Comparison of ENCODE assay signal across 18 cellular contexts in the genomic region with DNA sequence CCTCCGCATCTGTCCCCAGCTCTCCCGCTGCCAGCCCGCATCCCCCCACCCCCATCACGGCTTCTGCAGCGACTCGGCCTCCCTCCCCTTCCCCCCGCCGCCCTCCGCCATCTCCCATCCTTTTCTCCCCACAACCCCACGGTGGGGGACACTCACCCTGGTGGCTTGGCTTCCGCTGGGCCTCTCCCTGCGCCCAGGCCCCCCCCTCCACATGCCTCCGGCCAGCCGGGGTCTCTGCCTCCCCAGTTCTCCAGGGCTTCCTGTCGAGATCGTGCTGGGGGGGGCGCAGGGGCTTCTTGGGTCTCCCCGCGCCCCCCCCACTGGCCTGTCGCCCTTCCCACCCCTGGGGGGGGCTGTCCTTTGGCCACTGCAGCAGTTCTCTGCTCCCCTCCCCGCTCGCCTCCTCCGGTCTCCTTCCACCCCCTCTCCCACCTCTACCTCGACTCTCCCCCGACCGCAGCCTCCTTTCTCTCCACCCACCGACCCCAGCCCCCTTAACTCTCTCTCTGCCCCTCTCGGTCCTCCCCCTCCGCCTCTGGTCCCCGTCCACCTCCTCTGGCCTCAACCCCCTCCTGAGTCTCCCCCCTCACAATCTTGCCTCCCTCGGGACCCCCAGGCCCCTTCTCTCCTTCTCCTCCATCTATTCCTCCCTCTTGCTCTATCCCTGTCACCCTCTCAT. TPM values are rescaled to one million over a fixed set of nuclear protein-coding genes. Genes with fewer than 3 reads are reported as not detected.
DNase-seq lines count a peak whose midpoint lies in the region; ATAC-seq and TF ChIP-seq lines count a peak whose summit lies in the region.
"Had no signal": no experiment of that assay in that cellular context is flagged by ENCODE, and none has a peak within 500 bp of the region (broad histone marks: within the 10 kb centered on the region; RNA-seq: fewer than 3 reads in every experiment).

No MANE protein-coding gene starts in this region.

- peaks cover 0 to 5% (median 0%) of the 10 kb centered on the region in 3 experiments; a peak in 1 of 7 replicates for H3K36me3 Mint-ChIP-seq in H9 (ENCODE audit: insufficient read depth in 1 of 3, low read depth in 3 of 3)
- no peaks in the 10 kb centered on the region for H3K36me3 Mint-ChIP-seq in stimulated activated effector memory CD8-positive, alpha-beta T cell treated with anti-CD3 and anti-CD28 coated beads, Interleukin-12 subunit alpha, Interleukin-12 subunit beta, amount 100 ng/mL, for 72 hours

- no peak overlapping the region for H2BK12ac ChIP-seq in H9 (ENCODE audit: insufficient read length, low read depth, low read length)

- H2BK5ac ChIP-seq in H9 (ENCODE audit: insufficient read length, low read length), result no peak overlapping the region

- DNase-seq in H9 (no peak), caudate nucleus (lab: John Stamatoyannopoulos, UW) (peak in 8 of 61 donors; percentile 17 to 62 (median 40)), T-helper 2 cell (no peak), EL (no peak)
- no peak for DNase-seq in stimulated activated effector memory CD8-positive, alpha-beta T cell treated with anti-CD3 and anti-CD28 coated beads, Interleukin-12 subunit alpha, Interleukin-12 subunit beta, amount 100 ng/mL, for 72 hours (ENCODE audit: low spot score in 2 of 2)
- DNase-seq: activated naive CD4-positive, alpha-beta T cell; gastrocnemius medialis; IMR-90; NCI-H2107; stimulated activated CD4-positive, alpha-beta T cell treated with anti-CD3 and anti-CD28 coated beads, Interleukin-2, amount 100 ng/mL, for 48 hours had no signal

- no peak overlapping the region for H3K4ac ChIP-seq in H9 (ENCODE audit: low read depth, low read length)

- H2BK15ac ChIP-seq in H9 (ENCODE audit: low read depth, low read length), result no peak overlapping the region

- no peak for ATAC-seq in stimulated activated effector memory CD8-positive, alpha-beta T cell treated with anti-CD3 and anti-CD28 coated beads, Interleukin-12 subunit alpha, Interleukin-12 subunit beta, amount 100 ng/mL, for 72 hours
- ATAC-seq in GM19395 (IDR thresholded peaks at IDR 0.05; ENCODE audit: unreplicated experiment), result no peak
- ATAC-seq in HG03159 (IDR thresholded peaks at IDR 0.05; ENCODE audit: unreplicated experiment), result no peak
- ATAC-seq: gastrocnemius medialis had no signal

- H3K4me1 ChIP-seq in H9 (ENCODE audit: insufficient read depth, low read length) (no peaks in the 10 kb centered on the region), iPS-20b (ENCODE audit: insufficient read depth, low read length) (no peaks in the 10 kb centered on the region)

- no peaks in the 10 kb centered on the region; a peak in 1 of 5 replicates for H3K9me3 Mint-ChIP-seq in H9
- no peaks in the 10 kb centered on the region for H3K9me3 Mint-ChIP-seq in stimulated activated effector memory CD8-positive, alpha-beta T cell treated with anti-CD3 and anti-CD28 coated beads, Interleukin-12 subunit alpha, Interleukin-12 subunit beta, amount 100 ng/mL, for 72 hours
- H3K9me3 Mint-ChIP-seq: T-helper 1 cell treated with Interleukin-12 subunit alpha and Interleukin-12 subunit beta and Interleukin-4 antibody, amounts not matched to agents 30 μg/mL and 1 μg/mL, for 36 hours had no signal

- H4K5ac ChIP-seq in H9 (ENCODE audit: insufficient read length, low read depth, low read length), result no peak overlapping the region

- H3K27ac Mint-ChIP-seq in H9, result no peak overlapping the region; a peak in 1 of 7 replicates
- peak overlapping the region; percentile 10 for H3K27ac Mint-ChIP-seq in stimulated activated effector memory CD8-positive, alpha-beta T cell treated with anti-CD3 and anti-CD28 coated beads, Interleukin-12 subunit alpha, Interleukin-12 subunit beta, amount 100 ng/mL, for 72 hours
- H3K27ac Mint-ChIP-seq: T-helper 1 cell treated with Interleukin-12 subunit alpha and Interleukin-12 subunit beta and Interleukin-4 antibody, amounts not matched to agents 30 μg/mL and 1 μg/mL, for 36 hours had no signal

- WGBS in H9 (ENCODE audit: extremely low coverage, insufficient read length, low lambda C conversion rate), result no CpG with 5 or more reads among the region's 31 CpGs

- peak overlapping the region; percentile 67 to 95 for H3K4me3 Mint-ChIP-seq in H9
- no peak overlapping the region for H3K4me3 Mint-ChIP-seq in stimulated activated effector memory CD8-positive, alpha-beta T cell treated with anti-CD3 and anti-CD28 coated beads, Interleukin-12 subunit alpha, Interleukin-12 subunit beta, amount 100 ng/mL, for 72 hours
- H3K4me3 Mint-ChIP-seq: T-helper 1 cell treated with Interleukin-12 subunit alpha and Interleukin-12 subunit beta and Interleukin-4 antibody, amounts not matched to agents 30 μg/mL and 1 μg/mL, for 36 hours had no signal

- no peak overlapping the region for H2AK5ac ChIP-seq in H9 (ENCODE audit: insufficient read length, low read length)

- H4K8ac ChIP-seq in H9 (replicated peaks; ENCODE audit: insufficient read length, low read depth, low read length), result no peak overlapping the region

- peaks cover 76% of the 10 kb centered on the region for H3K27me3 Mint-ChIP-seq in H9 (ENCODE audit: low read depth)

- H3K4me3 ChIP-seq in iPS-20b (ENCODE audit: low read length), result peak overlapping the region; percentile 64; the same call in 1 of the 2 replicates

- H3K36me3 ChIP-seq in iPS-20b (ENCODE audit: insufficient read depth, low read depth, low read length), result no peaks in the 10 kb centered on the region
- H3K36me3 ChIP-seq: gastrocnemius medialis had no signal

- H3K9me3 ChIP-seq in H9 (ENCODE audit: control insufficient read depth, low read depth, low read length) (no peaks in the 10 kb centered on the region), iPS-20b (ENCODE audit: insufficient read depth, low read depth, low read length) (peaks cover 43% of the 10 kb centered on the region)
- H3K9me3 ChIP-seq: gastrocnemius medialis had no signal

- H3K79me2 ChIP-seq in H9 (ENCODE audit: insufficient read depth, low read length), result no peaks in the 10 kb centered on the region

- peaks cover 7% of the 10 kb centered on the region for H3K23me2 ChIP-seq in H9 (ENCODE audit: insufficient read length, low read depth, low read length, poor library complexity, severe bottlenecking)

- H3K27ac ChIP-seq in H9 (ENCODE audit: insufficient read length, low read depth, low read length) (no peak overlapping the region), caudate nucleus (ENCODE audit: low read depth, low read length) (peak overlapping the region; percentile 94), iPS-20b (ENCODE audit: low read length) (no peak overlapping the region)
- H3K27ac ChIP-seq: gastrocnemius medialis had no signal

- H3K4me1 Mint-ChIP-seq in H9, result peaks cover 12 to 45% of the 10 kb centered on the region in 2 experiments
- peaks cover 21% of the 10 kb centered on the region for H3K4me1 Mint-ChIP-seq in stimulated activated effector memory CD8-positive, alpha-beta T cell treated with anti-CD3 and anti-CD28 coated beads, Interleukin-12 subunit alpha, Interleukin-12 subunit beta, amount 100 ng/mL, for 72 hours

- H3T11ph ChIP-seq in H9 (ENCODE audit: low read length), result no peak overlapping the region

- no peak overlapping the region for H3K18ac ChIP-seq in H9 (ENCODE audit: insufficient read length, low read depth, low read length)

- no peak overlapping the region for H3K14ac ChIP-seq in H9 (ENCODE audit: insufficient read depth, low read length)

- H4K91ac ChIP-seq in H9 (ENCODE audit: insufficient read length, low read depth, low read length), result no peak overlapping the region

- no peaks in the 10 kb centered on the region; the same call in 1 of the 2 replicates for H3K27me3 ChIP-seq in H9 (ENCODE audit: insufficient read depth, low read length)
- H3K27me3 ChIP-seq in iPS-20b (ENCODE audit: insufficient read depth, low read length), result peaks cover 59% of the 10 kb centered on the region

- H2BK120ac ChIP-seq in H9 (ENCODE audit: low read depth, low read length, poor library complexity, severe bottlenecking), result no peak overlapping the region

- H3K9ac ChIP-seq in H9 (ENCODE audit: extremely low read depth, insufficient read length, low read length), result no peak overlapping the region
- peak overlapping the region; percentile 45; the same call in 1 of the 2 replicates for H3K9ac ChIP-seq in iPS-20b (ENCODE audit: low read depth, low read length)

- no peak overlapping the region for H2BK20ac ChIP-seq in H9 (ENCODE audit: low read depth, low read length, poor library complexity, severe bottlenecking)

- H3K56ac ChIP-seq in H9 (ENCODE audit: insufficient read length, low read depth, low read length), result no peak overlapping the region

- H2AFZ ChIP-seq in H9 (ENCODE audit: low read length), result no peak overlapping the region

- no peak for TF ChIP-seq CTCF in H9 (conservative IDR thresholded peaks at IDR 0.05)

- H4K20me1 ChIP-seq in H9 (ENCODE audit: control insufficient read depth, insufficient read depth, insufficient read length), result no peaks in the 10 kb centered on the region

- no peak overlapping the region for H3K23ac ChIP-seq in H9 (ENCODE audit: insufficient read length, low read depth, low read length)

- H3K4me2 ChIP-seq in H9 (ENCODE audit: insufficient read depth, insufficient read length, low read length), result peak overlapping the region; percentile 74

- H3K79me1 ChIP-seq in H9 (ENCODE audit: insufficient read depth, low read depth, low read length, poor library complexity, severe bottlenecking), result no peaks in the 10 kb centered on the region

RNA-seq across cellular contexts. Expression of a gene that starts 17.1 kb away (rescaled TPM):
- 3.7 and 3.8 TPM in 2 replicates for total RNA-seq in H9 (2021)
- total RNA-seq: bronchial epithelial cell, IMR-90, RPMI7951 had no signal

RNA-seq across cellular contexts. Expression of a gene that starts 37.5 kb away (rescaled TPM):
- total RNA-seq in H9 (2021), result not detected in 2 replicates
- total RNA-seq: bronchial epithelial cell, gastrocnemius medialis, IMR-90, kidney epithelial cell, renal cortical epithelial cell, RPMI7951 had no signal

RNA-seq across cellular contexts. Expression of a gene that starts 40.2 kb away (rescaled TPM):
- total RNA-seq in H9 (2021), result 5.0 and 5.4 TPM in 2 replicates
